Comparison of ENCODE assay signal across 22 cellular contexts in the genomic region with DNA sequence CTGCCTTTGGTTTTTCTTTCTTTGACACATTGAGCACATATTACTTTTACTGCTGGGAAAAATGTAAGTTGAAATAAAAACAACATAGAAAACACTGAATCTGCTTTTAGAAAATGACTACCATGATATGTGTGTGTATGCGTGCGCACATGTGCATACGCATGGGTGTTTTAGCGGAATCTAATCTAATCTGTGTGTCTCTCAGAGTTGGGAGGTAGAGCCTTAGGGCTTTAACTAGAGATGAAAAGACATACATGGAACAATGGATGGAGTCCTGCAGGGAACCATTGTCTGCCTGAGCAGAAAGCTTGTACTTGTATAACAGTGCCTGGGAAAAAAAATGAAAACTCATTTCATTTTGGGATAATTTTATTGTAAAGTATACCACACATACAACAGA. TPM values are rescaled to one million over a fixed set of nuclear protein-coding genes. Genes with fewer than 3 reads are reported as not detected.
DNase-seq lines count a peak whose midpoint lies in the region; ATAC-seq and TF ChIP-seq lines count a peak whose summit lies in the region.
"Had no signal": no experiment of that assay in that cellular context is flagged by ENCODE, and none has a peak within 500 bp of the region (broad histone marks: within the 10 kb centered on the region; RNA-seq: fewer than 3 reads in every experiment).

No MANE protein-coding gene starts in this region.

- H3K9me2 ChIP-seq in GM23248 (ENCODE audit: insufficient read depth) = no peaks in the 10 kb centered on the region

- in situ Hi-C loops in GM23248 (cut with MboI) (no loop called here), brain microvascular endothelial cell (cut with HindIII; ENCODE audit: low pct_ligation_motif_present, low sequenced_read_pairs) (no loop called here)

- H3K14ac ChIP-seq in neuronal stem cell (ENCODE audit: low read length) = no peak overlapping the region

- no peak overlapping the region for H4K91ac ChIP-seq in neuronal stem cell (ENCODE audit: low read depth, low read length, poor library complexity)

- peaks cover 58% of the 10 kb centered on the region for H3F3A ChIP-seq in GM23248 (ENCODE audit: insufficient read depth)

- H3K79me2 ChIP-seq in GM23248 (ENCODE audit: insufficient read depth) = peaks cover 90% of the 10 kb centered on the region

- H3K23ac ChIP-seq in neuronal stem cell (ENCODE audit: low read depth, low read length, poor library complexity) = no peak overlapping the region

- H3K9me3 Mint-ChIP-seq in central memory CD8-positive, alpha-beta T cell = no peaks in the 10 kb centered on the region
- H3K9me3 Mint-ChIP-seq: activated naive CD8-positive, alpha-beta T cell treated with anti-CD3 and anti-CD28 coated beads, Interleukin-2, amount 10 ng/mL, durations not matched to agents 7 days and 5 days had no signal

- H3K9me3 ChIP-seq in GM23248 (ENCODE audit: low read depth) (no peaks in the 10 kb centered on the region), neuronal stem cell (replicated peaks in 1 of 2; ENCODE audit: control insufficient read depth in 2 of 2, insufficient read depth in 1 of 2, low read depth in 1 of 2, low read length in 2 of 2) (no peaks in the 10 kb centered on the region)
- H3K9me3 ChIP-seq: esophagus squamous epithelium had no signal

- no peak overlapping the region for H2BK5ac ChIP-seq in neuronal stem cell (ENCODE audit: low read length)

- H3K4ac ChIP-seq in neuronal stem cell (ENCODE audit: low read length) = no peak overlapping the region

- no peak overlapping the region for H2BK120ac ChIP-seq in neuronal stem cell (ENCODE audit: low read depth, low read length)

- ATAC-seq in central memory CD8-positive, alpha-beta T cell (replicated peaks; ENCODE audit: extremely low read depth, poor library complexity, severe bottlenecking) = no peak
- no peak for ATAC-seq in HG02885 (IDR thresholded peaks at IDR 0.05; ENCODE audit: poor library complexity, unreplicated experiment)

- H3K4me2 ChIP-seq in GM23248 (ENCODE audit: unreplicated experiment) (no peak overlapping the region), neuronal stem cell (ENCODE audit: insufficient read depth, low read length, poor library complexity, severe bottlenecking) (no peak overlapping the region)

- H3K36me3 Mint-ChIP-seq in central memory CD8-positive, alpha-beta T cell (ENCODE audit: insufficient read depth) = peaks cover 47% of the 10 kb centered on the region

- H2BK12ac ChIP-seq in neuronal stem cell (ENCODE audit: low read length) = no peak overlapping the region

- no peak overlapping the region for H3K4me3 ChIP-seq in GM23248
- no peak overlapping the region for H3K4me3 ChIP-seq in neuronal stem cell (ENCODE audit: low read length in 2 of 2)
- no peak overlapping the region for H3K4me3 ChIP-seq in brain microvascular endothelial cell (ENCODE audit: low read depth, low read length)
- H3K4me3 ChIP-seq: esophagus squamous epithelium, PC-9, skin epidermis had no signal

- peaks cover 74% of the 10 kb centered on the region for H3K4me1 Mint-ChIP-seq in central memory CD8-positive, alpha-beta T cell

- DNase-seq in NCI-H1417 (lab: John Stamatoyannopoulos, UW) = peak in 2 of 3 experiments; percentile 5 to 42
- no peak for DNase-seq in NCI-H1417 treated with DMSO at 0.1 percent for 48 hours (lab: John Stamatoyannopoulos, UW)
- DNase-seq in GM23248 = no peak
- no peak for DNase-seq in central memory CD8-positive, alpha-beta T cell (ENCODE audit: low spot score in 2 of 2)
- peak; percentile 23 for DNase-seq in neuronal stem cell (ENCODE audit: low spot score)
- no peak for DNase-seq in brain microvascular endothelial cell
- no peak for DNase-seq in iPS-NIHi7 (ENCODE audit: extremely low spot score)
- DNase-seq: activated CD4-positive, alpha-beta T cell treated with anti-CD3 and anti-CD28 coated beads for 4 hours; activated naive CD8-positive, alpha-beta T cell treated with anti-CD3 and anti-CD28 coated beads, Interleukin-2, amount 10 ng/mL, durations not matched to agents 7 days and 5 days; DMS153; esophagus squamous epithelium; glutamatergic neuron; Karpas-422; NCI-H1048; NCI-H2107; NCI-H82; PC-9; posterior cingulate gyrus; stimulated activated CD8-positive, alpha-beta memory T cell treated with anti-CD3 and anti-CD28 coated beads, Interleukin-4, amount 100 ng/mL, for 48 hours had no signal

- no peak overlapping the region for H3K18ac ChIP-seq in neuronal stem cell (ENCODE audit: low read length)

- H4K8ac ChIP-seq in neuronal stem cell (ENCODE audit: low read depth, low read length) = no peak overlapping the region

- H3K27me3 ChIP-seq in GM23248 (replicated peaks; ENCODE audit: insufficient read depth) (no peaks in the 10 kb centered on the region), neuronal stem cell (ENCODE audit: control insufficient read depth in 3 of 3, insufficient read depth in 3 of 3, low read depth in 1 of 3, low read length in 3 of 3) (no peaks in the 10 kb centered on the region), brain microvascular endothelial cell (replicated peaks) (no peaks in the 10 kb centered on the region)
- H3K27me3 ChIP-seq: esophagus squamous epithelium had no signal

- no peak overlapping the region for H2AK5ac ChIP-seq in neuronal stem cell (ENCODE audit: low read depth, low read length)

- no peaks in the 10 kb centered on the region for H3K79me1 ChIP-seq in neuronal stem cell (ENCODE audit: low read depth, low read length)

- H3K27ac Mint-ChIP-seq in central memory CD8-positive, alpha-beta T cell (ENCODE audit: low read depth) = peak overlapping the region; percentile 83
- H3K27ac Mint-ChIP-seq: activated naive CD8-positive, alpha-beta T cell treated with anti-CD3 and anti-CD28 coated beads, Interleukin-2, amount 10 ng/mL, durations not matched to agents 7 days and 5 days had no signal

- no peak for TF ChIP-seq CTCF in brain microvascular endothelial cell (IDR thresholded peaks at IDR 0.05; ENCODE audit: low read depth, low read length, missing control alignments)

- H3K27me3 Mint-ChIP-seq in central memory CD8-positive, alpha-beta T cell = no peaks in the 10 kb centered on the region
- H3K27me3 Mint-ChIP-seq: activated naive CD8-positive, alpha-beta T cell treated with anti-CD3 and anti-CD28 coated beads, Interleukin-2, amount 10 ng/mL, durations not matched to agents 7 days and 5 days had no signal

- H3K4me1 ChIP-seq in GM23248 (ENCODE audit: insufficient read depth) (peaks cover 17% of the 10 kb centered on the region; the same call in 1 of the 2 replicates), neuronal stem cell (ENCODE audit: control insufficient read depth in 2 of 2, insufficient read depth in 1 of 2, low read depth in 1 of 2, low read length in 2 of 2) (peaks cover 0 to 4% of the 10 kb centered on the region in 2 donors)

- H2AFZ ChIP-seq in GM23248 (no peak overlapping the region), neuronal stem cell (ENCODE audit: low read length) (no peak overlapping the region)
- H2AFZ ChIP-seq: PC-9 had no signal

- peaks cover 23% of the 10 kb centered on the region for H3K36me3 ChIP-seq in GM23248 (ENCODE audit: low read depth)
- H3K36me3 ChIP-seq in neuronal stem cell (replicated peaks in 1 of 2; ENCODE audit: control insufficient read depth in 2 of 2, insufficient read depth in 2 of 2, low read length in 2 of 2) = no peaks in the 10 kb centered on the region
- peaks cover 21% of the 10 kb centered on the region for H3K36me3 ChIP-seq in brain microvascular endothelial cell (replicated peaks)

- no peaks in the 10 kb centered on the region for H4K20me1 ChIP-seq in GM23248 (ENCODE audit: insufficient read depth)

- no peak overlapping the region for H2BK15ac ChIP-seq in neuronal stem cell (ENCODE audit: low read length)

- 98 to 100% methylated on average over 4 of the region's 4 CpGs for WGBS in GM23248 (ENCODE audit: low coverage in 1 of 2, low lambda C conversion rate in 2 of 2, missing lambda C conversion rate in 2 of 2), 2 experiments
- WGBS in neuronal stem cell (ENCODE audit: extremely low coverage in 2 of 2, insufficient read length in 2 of 2, insufficient replicate concordance in 1 of 2), 2 donors = no CpG with 5 or more reads among the region's 4 CpGs

- H3K9ac ChIP-seq in GM23248 (no peak overlapping the region), neuronal stem cell (ENCODE audit: low read depth, low read length, poor library complexity) (no peak overlapping the region)

- H3K27ac ChIP-seq in GM23248 (peak overlapping the region; percentile 72; the same call in 1 of the 2 replicates), neuronal stem cell (replicated peaks; ENCODE audit: low read length) (no peak overlapping the region), brain microvascular endothelial cell (no peak overlapping the region)
- H3K27ac ChIP-seq: 22Rv1 had no signal

- peak overlapping the region; percentile 16 for H3K4me3 Mint-ChIP-seq in central memory CD8-positive, alpha-beta T cell
- H3K4me3 Mint-ChIP-seq: activated naive CD8-positive, alpha-beta T cell treated with anti-CD3 and anti-CD28 coated beads, Interleukin-2, amount 10 ng/mL, durations not matched to agents 7 days and 5 days had no signal

RNA-seq across cellular contexts. Expression of a gene that starts 12.4 kb away (rescaled TPM):
- 57.3 and 72.7 TPM in 2 replicates for total RNA-seq in GM23248 (2014; rRNA removed; shearing (Covaris generic))
- 33.4 and 33.9 TPM in 2 replicates for polyA plus RNA-seq in GM23248 (2016; fragmentation: Nextera tagmentation; extraction: Ambion mirVana)
- 2.3 TPM for polyA plus RNA-seq in neuronal stem cell (2013, experiment 1 of 2)
- 2.1 TPM for polyA plus RNA-seq in neuronal stem cell (2013, experiment 2 of 2)

Comparison
In these comparisons a context has a peak if more than half of its experiments do, and no peak if none do; other contexts are left out.
1. DNase-seq: peak in NCI-H1417 (2 of 3) and neuronal stem cell (single experiment); none in NCI-H1417 treated with DMSO at 0.1 percent for 48 hours (single experiment), GM23248 (single experiment), central memory CD8-positive, alpha-beta T cell (0 of 2), brain microvascular endothelial cell (single experiment) and iPS-NIHi7 (single experiment).